8 cellular contexts compared by ENCODE assay signal in genomic region chr4:76305971-76306881, GRCh38. TPM values are rescaled to one million over a fixed set of nuclear protein-coding genes. Genes with fewer than 3 reads are reported as not detected.
DNase-seq lines count a peak whose midpoint lies in the region; ATAC-seq and TF ChIP-seq lines count a peak whose summit lies in the region.

TSS of gene STBD1 (plus strand) at chr4:76306733. CDS start at chr4:76306770, 37 bp downstream.

- no peaks in the 10 kb centered on the region for H3K4me1 ChIP-seq in ectodermal cell (ENCODE audit: control insufficient read depth, insufficient read depth, low read length)
- H3K4me1 ChIP-seq in liver (ENCODE audit: control insufficient read depth in 4 of 4, insufficient read depth in 4 of 4, low read length in 3 of 4) = peaks cover 2 to 39% (median 31%) of the 10 kb centered on the region in 4 donors

- H3K27ac ChIP-seq in ectodermal cell (ENCODE audit: insufficient read depth, low read depth, low read length, poor library complexity, severe bottlenecking) (no peak within 1 kb of the TSS), liver (ENCODE audit: low read depth in 1 of 2, low read length in 2 of 2) (peak within 1 kb of the TSS; percentile 84 to 95)

- peak; percentile 7 for ATAC-seq in activated B cell treated with CpG ODN at 0.5 μM for 24 hours (ENCODE audit: low read depth)
- no peak for ATAC-seq in HG03108 (IDR thresholded peaks at IDR 0.05; ENCODE audit: unreplicated experiment)

- H3K36me3 ChIP-seq in ectodermal cell (ENCODE audit: control insufficient read depth, insufficient read depth, low read length) = no peaks in the 10 kb centered on the region
- peaks cover 0 to 10% (median 0%) of the 10 kb centered on the region in 4 donors for H3K36me3 ChIP-seq in liver (ENCODE audit: control insufficient read depth in 4 of 4, insufficient read depth in 3 of 4, low read depth in 1 of 4, low read length in 3 of 4)

- peak within 1 kb of the TSS; percentile 64 for H3K4me3 ChIP-seq in ectodermal cell (ENCODE audit: insufficient read depth, low read depth, low read length)
- peak within 1 kb of the TSS; percentile 77 to 86 (median 85) for H3K4me3 ChIP-seq in liver (ENCODE audit: low read depth in 1 of 3, low read length in 3 of 3)

- H3K9ac ChIP-seq in liver (ENCODE audit: low read depth in 1 of 2, low read length in 2 of 2) = peak within 1 kb of the TSS; percentile 85 to 97

- intact Hi-C loops in activated B cell treated with CpG ODN at 0.5 μM for 24 hours (cut with micrococcal nuclease) = no loop called here

- peaks cover 19% of the 10 kb centered on the region for H3K4me1 Mint-ChIP-seq in activated B cell treated with CpG ODN at 0.5 μM for 24 hours

- no peaks in the 10 kb centered on the region for H3K9me3 Mint-ChIP-seq in activated B cell treated with CpG ODN at 0.5 μM for 24 hours

- peak; percentile 34 to 50 for TF ChIP-seq RAD21 in liver (IDR thresholded peaks at IDR 0.05)

- DNase-seq in SKM-1 treated with dmso at 0.1 percent for 144 hours (lab: John Stamatoyannopoulos, UW; ENCODE audit: unreplicated experiment) = peak; percentile 34
- no peak for DNase-seq in SKM-1 (lab: John Stamatoyannopoulos, UW; ENCODE audit: unreplicated experiment)
- peak; percentile 48 for DNase-seq in MV-4-11 (lab: John Stamatoyannopoulos, UW)
- peak; percentile 19 for DNase-seq in activated B cell treated with CpG ODN at 0.5 μM for 24 hours
- peak; percentile 6 for DNase-seq in stimulated activated CD8-positive, alpha-beta memory T cell treated with anti-CD3 and anti-CD28 coated beads, Interleukin-4, amount 100 ng/mL, for 24 hours (ENCODE audit: low read depth)

- CTCF ChIA-PET in activated B cell treated with CpG ODN at 0.5 μM for 24 hours (lab: Charles Lee) = interaction anchor here (1.7 kb wide), 1 partner anchor 127 kb away, joined by 3 read pairs; no protein-coding TSS in a partner anchor

- peaks cover 33% of the 10 kb centered on the region for H3K27me3 Mint-ChIP-seq in activated B cell treated with CpG ODN at 0.5 μM for 24 hours

- H3K27ac Mint-ChIP-seq in activated B cell treated with CpG ODN at 0.5 μM for 24 hours = no peak within 1 kb of the TSS

- H3K9me3 ChIP-seq in ectodermal cell (ENCODE audit: control insufficient read depth, low read length) (no peaks in the 10 kb centered on the region), liver (ENCODE audit: control insufficient read depth in 4 of 4, low read length in 3 of 4) (no peaks in the 10 kb centered on the region)

- WGBS in ectodermal cell, 2 experiments = 4% methylated on average over 85 of the region's 85 CpGs
- WGBS in liver = under 1% methylated on average over 85 of the region's 85 CpGs

- TF ChIP-seq CTCF in activated B cell treated with CpG ODN at 0.5 μM for 24 hours (IDR thresholded peaks at IDR 0.05) = no peak
- no peak for TF ChIP-seq CTCF in liver (IDR thresholded peaks at IDR 0.05; ENCODE audit: low read depth, low read length, missing input control)

- peak within 1 kb of the TSS; percentile 79 for H3K4me3 Mint-ChIP-seq in activated B cell treated with CpG ODN at 0.5 μM for 24 hours

- peaks cover 18% of the 10 kb centered on the region for H3K27me3 ChIP-seq in ectodermal cell (ENCODE audit: control insufficient read depth, insufficient read depth, low read length, poor library complexity, severe bottlenecking)
- no peaks in the 10 kb centered on the region for H3K27me3 ChIP-seq in liver (ENCODE audit: control insufficient read depth in 4 of 4, insufficient read depth in 4 of 4, low read length in 3 of 4)

- POLR2A ChIA-PET in activated B cell treated with CpG ODN at 0.5 μM for 24 hours (lab: Charles Lee) = no interaction called here

- H3K36me3 Mint-ChIP-seq in activated B cell treated with CpG ODN at 0.5 μM for 24 hours (ENCODE audit: low read depth) = no peaks in the 10 kb centered on the region

TF ChIP-seq in liver, 16 proteins besides CTCF, POLR2A, EP300 and RAD21:
- TF ChIP-seq GABPA (IDR thresholded peaks at IDR 0.05 in 1 of 2, conservative IDR thresholded peaks at IDR 0.05 in 1 of 2) = peak in 1 of 2 donors; percentile 14
- peak; percentile 88 for TF ChIP-seq REST (IDR thresholded peaks at IDR 0.05)
- peak; percentile 44 to 58 for TF ChIP-seq RXRA (IDR thresholded peaks at IDR 0.05)
- peak; percentile 94 for TF ChIP-seq TAF1 (conservative IDR thresholded peaks at IDR 0.05)
- no peak for TF ChIP-seq FOXA2 (IDR thresholded peaks at IDR 0.05)
- TF ChIP-seq JUND (IDR thresholded peaks at IDR 0.05) = peak in 1 of 2 donors; percentile 40
- TF ChIP-seq YY1 (IDR thresholded peaks at IDR 0.05) = peak; percentile 71
- TF ChIP-seq NR2F2 (IDR thresholded peaks at IDR 0.05) = no peak
- peak; percentile 57 for TF ChIP-seq SP1 (IDR thresholded peaks at IDR 0.05)
- no peak for TF ChIP-seq MAX (IDR thresholded peaks at IDR 0.05)
- peak; percentile 35 to 65 for TF ChIP-seq HNF4A (conservative IDR thresholded peaks at IDR 0.05)
- TF ChIP-seq FOXA1 (IDR thresholded peaks at IDR 0.05) = peak; percentile 54
- no peak for TF ChIP-seq EGR1 (IDR thresholded peaks at IDR 0.05; ENCODE audit: low read depth in 2 of 2)
- peak; percentile 18 for TF ChIP-seq ZBTB33 (IDR thresholded peaks at IDR 0.05)

RNA-seq across cellular contexts. Expression of gene STBD1, which starts in this region (rescaled TPM):
- total RNA-seq in activated B cell treated with CpG ODN at 0.5 μM for 24 hours = 0.09 TPM in 1 of 2 replicates, not detected in the other
- 1.9 TPM for polyA plus RNA-seq in ectodermal cell (2013, experiment 1 of 4)
- polyA plus RNA-seq in ectodermal cell (2013, experiment 2 of 4) = 2.1 TPM
- 2.4 TPM for polyA plus RNA-seq in ectodermal cell (2013, experiment 3 of 4)
- 2.0 TPM for polyA plus RNA-seq in ectodermal cell (2013, experiment 4 of 4)
- 10 to 100 TPM; 10.3 to 18.9 TPM for total RNA-seq in liver
- 10 to 100 TPM; 41.7 to 42.5 TPM for polyA plus RNA-seq in liver

Comparison
In these comparisons a context has a peak if more than half of its experiments do, and no peak if none do; other contexts are left out.
1. RNA of gene STBD1 (total RNA-seq): 10.3 to 18.9 TPM in liver; 0.09 TPM in activated B cell treated with CpG ODN at 0.5 μM for 24 hours; every median in the first group is over 10 times any median in the second.
2. Peak in DNase-seq and ATAC-seq in activated B cell treated with CpG ODN at 0.5 μM for 24 hours; RNA of the gene not detected or under 1 TPM.